ENCODE assay signal across 1 cellular context in the genomic region with DNA sequence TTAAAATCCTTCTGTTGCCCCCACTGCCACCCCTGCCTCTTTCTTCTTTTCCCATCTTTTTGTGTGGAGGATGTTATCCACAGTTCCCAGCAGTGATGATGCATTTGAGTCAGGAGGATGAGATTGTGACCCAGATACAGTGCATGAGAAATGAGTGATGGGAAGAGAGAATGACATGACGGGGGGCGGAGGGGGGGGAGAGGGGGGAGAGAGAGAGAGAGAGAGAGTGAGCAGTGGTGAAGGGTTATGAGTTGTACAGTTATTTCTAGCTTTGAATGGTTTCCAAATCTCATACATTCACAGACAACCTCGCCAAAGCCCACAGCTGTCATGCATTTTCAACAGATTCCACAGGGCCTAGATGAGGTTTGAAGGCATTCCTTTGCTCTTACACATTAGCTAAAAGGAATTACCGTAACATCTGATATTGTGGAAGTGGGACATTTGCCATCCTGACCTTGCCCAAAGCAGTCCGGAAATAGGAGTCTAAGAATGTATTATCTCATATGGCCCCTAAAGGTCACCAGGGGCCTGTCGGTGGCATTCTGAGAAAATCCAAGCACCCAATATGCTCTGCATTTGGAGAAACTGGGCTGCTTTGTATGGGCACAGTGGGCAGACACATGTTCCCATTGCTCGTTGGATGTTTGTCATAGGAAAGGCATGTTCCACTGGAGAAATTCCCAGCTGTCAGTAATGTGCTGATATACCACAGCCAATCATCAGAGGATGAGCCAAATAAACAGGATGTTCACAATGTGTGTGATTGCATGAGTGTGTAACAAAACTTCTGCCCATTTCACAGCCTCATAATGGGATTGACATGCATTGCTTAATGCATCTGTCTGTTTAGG.
TF ChIP-seq lines count a peak whose summit lies in the region.

No MANE protein-coding gene starts in this region.

TF ChIP-seq in SK-N-SH treated with all-trans-retinoic acid at 6 μM for 48 hours, 23 proteins besides CTCF, POLR2A, EP300 and RAD21 (continued from another document):
- TF ChIP-seq, protein P1, sequence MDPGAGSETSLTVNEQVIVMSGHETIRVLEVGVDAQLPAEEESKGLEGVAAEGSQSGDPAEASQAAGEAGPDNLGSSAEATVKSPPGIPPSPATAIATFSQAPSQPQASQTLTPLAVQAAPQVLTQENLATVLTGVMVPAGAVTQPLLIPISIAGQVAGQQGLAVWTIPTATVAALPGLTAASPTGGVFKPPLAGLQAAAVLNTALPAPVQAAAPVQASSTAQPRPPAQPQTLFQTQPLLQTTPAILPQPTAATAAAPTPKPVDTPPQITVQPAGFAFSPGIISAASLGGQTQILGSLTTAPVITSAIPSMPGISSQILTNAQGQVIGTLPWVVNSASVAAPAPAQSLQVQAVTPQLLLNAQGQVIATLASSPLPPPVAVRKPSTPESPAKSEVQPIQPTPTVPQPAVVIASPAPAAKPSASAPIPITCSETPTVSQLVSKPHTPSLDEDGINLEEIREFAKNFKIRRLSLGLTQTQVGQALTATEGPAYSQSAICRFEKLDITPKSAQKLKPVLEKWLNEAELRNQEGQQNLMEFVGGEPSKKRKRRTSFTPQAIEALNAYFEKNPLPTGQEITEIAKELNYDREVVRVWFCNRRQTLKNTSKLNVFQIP (CRISPR knock-in tag; IDR thresholded peaks at IDR 0.05; ENCODE audit: borderline replicate concordance, low read depth), result peak; percentile 10; the same call in 1 of the 2 replicates
- TF ChIP-seq ZFP30 (CRISPR knock-in tag; IDR thresholded peaks at IDR 0.05) (no peak), SNAI2 (CRISPR knock-in tag; IDR thresholded peaks at IDR 0.05) (0 out of 2 replicates have a peak, but pooled peaks have one; percentile 5), PPARA (CRISPR knock-in tag; IDR thresholded peaks at IDR 0.05; ENCODE audit: borderline replicate concordance) (no peak), ZNF8 (CRISPR knock-in tag; IDR thresholded peaks at IDR 0.05) (no peak; the same call in 1 of the 2 replicates), TCF4 (CRISPR knock-in tag; IDR thresholded peaks at IDR 0.05; ENCODE audit: borderline replicate concordance) (no peak), ARNTL (CRISPR knock-in tag; IDR thresholded peaks at IDR 0.05; ENCODE audit: borderline replicate concordance, low read depth) (no peak)
- TF ChIP-seq, protein P2, sequence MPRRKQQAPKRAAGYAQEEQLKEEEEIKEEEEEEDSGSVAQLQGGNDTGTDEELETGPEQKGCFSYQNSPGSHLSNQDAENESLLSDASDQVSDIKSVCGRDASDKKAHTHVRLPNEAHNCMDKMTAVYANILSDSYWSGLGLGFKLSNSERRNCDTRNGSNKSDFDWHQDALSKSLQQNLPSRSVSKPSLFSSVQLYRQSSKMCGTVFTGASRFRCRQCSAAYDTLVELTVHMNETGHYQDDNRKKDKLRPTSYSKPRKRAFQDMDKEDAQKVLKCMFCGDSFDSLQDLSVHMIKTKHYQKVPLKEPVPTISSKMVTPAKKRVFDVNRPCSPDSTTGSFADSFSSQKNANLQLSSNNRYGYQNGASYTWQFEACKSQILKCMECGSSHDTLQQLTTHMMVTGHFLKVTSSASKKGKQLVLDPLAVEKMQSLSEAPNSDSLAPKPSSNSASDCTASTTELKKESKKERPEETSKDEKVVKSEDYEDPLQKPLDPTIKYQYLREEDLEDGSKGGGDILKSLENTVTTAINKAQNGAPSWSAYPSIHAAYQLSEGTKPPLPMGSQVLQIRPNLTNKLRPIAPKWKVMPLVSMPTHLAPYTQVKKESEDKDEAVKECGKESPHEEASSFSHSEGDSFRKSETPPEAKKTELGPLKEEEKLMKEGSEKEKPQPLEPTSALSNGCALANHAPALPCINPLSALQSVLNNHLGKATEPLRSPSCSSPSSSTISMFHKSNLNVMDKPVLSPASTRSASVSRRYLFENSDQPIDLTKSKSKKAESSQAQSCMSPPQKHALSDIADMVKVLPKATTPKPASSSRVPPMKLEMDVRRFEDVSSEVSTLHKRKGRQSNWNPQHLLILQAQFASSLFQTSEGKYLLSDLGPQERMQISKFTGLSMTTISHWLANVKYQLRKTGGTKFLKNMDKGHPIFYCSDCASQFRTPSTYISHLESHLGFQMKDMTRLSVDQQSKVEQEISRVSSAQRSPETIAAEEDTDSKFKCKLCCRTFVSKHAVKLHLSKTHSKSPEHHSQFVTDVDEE (CRISPR knock-in tag; IDR thresholded peaks at IDR 0.05), result no peak
TF ChIP-seq in SK-N-SH treated with all-trans-retinoic acid at 6 μM for 48 hours: peak in this region for 8.
